In the genomic region with DNA sequence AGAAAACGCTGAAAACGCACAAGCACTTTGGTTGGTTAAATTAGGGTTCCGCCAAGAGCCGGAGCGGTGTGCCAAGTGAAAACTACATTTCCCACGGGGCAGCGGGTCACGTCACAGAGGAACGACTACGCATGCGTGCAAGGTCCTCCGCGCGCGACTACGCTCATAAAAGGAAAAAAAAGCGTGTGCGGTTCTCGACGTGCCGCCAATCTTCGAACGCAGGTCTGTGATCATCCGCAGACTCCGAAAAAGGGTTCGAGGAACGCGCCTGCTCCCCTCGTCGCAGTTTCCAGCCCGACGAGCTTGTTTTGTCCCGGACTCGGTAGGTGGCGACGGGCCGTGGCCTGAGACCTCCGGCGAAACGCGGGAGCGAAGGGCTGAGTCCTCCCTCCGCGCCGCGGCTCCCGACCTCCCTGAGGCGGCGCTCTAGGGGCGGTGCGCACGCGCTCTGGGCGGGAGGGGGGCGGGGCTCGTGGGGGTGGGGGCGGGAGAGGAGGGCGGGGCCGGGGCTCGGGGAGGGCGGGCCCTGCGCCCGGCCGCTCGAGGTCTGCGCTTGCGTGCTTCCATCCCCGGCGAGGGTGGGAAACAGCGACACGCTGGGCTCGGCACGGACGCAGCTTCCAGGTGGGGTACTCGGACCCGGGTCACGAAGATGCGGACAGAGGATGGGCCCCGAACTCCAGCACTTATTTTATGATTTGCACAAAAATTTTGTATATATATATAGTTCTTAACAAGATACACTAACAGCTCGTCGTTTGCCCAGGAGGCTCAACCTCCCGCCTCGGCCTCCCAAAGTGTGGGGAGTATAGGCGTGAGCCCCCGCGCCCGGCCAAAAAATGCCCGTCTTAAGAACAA, we compare ENCODE assay signal across 1 cellular context.
TF ChIP-seq lines count a peak whose summit lies in the region.

Gene SGF29 (plus strand): TSS at position 145 of the 858 bp plus-strand sequence. CDS start 27,150 bp downstream, outside the sequence.

TF ChIP-seq in GM12878, 131 proteins besides CTCF, POLR2A, EP300 and RAD21 (continued from another document and continues in another):
- TF ChIP-seq, protein P1, sequence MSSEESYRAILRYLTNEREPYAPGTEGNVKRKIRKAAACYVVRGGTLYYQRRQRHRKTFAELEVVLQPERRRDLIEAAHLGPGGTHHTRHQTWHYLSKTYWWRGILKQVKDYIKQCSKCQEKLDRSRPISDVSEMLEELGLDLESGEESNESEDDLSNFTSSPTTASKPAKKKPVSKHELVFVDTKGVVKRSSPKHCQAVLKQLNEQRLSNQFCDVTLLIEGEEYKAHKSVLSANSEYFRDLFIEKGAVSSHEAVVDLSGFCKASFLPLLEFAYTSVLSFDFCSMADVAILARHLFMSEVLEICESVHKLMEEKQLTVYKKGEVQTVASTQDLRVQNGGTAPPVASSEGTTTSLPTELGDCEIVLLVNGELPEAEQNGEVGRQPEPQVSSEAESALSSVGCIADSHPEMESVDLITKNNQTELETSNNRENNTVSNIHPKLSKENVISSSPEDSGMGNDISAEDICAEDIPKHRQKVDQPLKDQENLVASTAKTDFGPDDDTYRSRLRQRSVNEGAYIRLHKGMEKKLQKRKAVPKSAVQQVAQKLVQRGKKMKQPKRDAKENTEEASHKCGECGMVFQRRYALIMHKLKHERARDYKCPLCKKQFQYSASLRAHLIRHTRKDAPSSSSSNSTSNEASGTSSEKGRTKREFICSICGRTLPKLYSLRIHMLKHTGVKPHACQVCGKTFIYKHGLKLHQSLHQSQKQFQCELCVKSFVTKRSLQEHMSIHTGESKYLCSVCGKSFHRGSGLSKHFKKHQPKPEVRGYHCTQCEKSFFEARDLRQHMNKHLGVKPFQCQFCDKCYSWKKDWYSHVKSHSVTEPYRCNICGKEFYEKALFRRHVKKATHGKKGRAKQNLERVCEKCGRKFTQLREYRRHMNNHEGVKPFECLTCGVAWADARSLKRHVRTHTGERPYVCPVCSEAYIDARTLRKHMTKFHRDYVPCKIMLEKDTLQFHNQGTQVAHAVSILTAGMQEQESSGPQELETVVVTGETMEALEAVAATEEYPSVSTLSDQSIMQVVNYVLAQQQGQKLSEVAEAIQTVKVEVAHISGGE (CRISPR knock-in tag; IDR thresholded peaks at IDR 0.05), result no peak
- TF ChIP-seq MTA2 (IDR thresholded peaks at IDR 0.05; ENCODE audit: low read depth) (no peak), RELA (IDR thresholded peaks at IDR 0.05; ENCODE audit: borderline replicate concordance, partially characterized antibody) (peak; percentile 83), HDAC2 (IDR thresholded peaks at IDR 0.05) (no peak), BHLHE40 (IDR thresholded peaks at IDR 0.05; ENCODE audit: borderline replicate concordance in 1 of 2, low read depth in 2 of 2, low read length in 1 of 2) (peak in 1 of 2 experiments; percentile 76; a peak in 2 of 4 replicates), BMI1 (IDR thresholded peaks at IDR 0.05; ENCODE audit: borderline replicate concordance) (no peak), STAT3 (IDR thresholded peaks at IDR 0.05; ENCODE audit: low read depth, low read length) (no peak), MYC (IDR thresholded peaks at IDR 0.05; ENCODE audit: insufficient read depth, insufficient read length, insufficient replicate concordance, low read length, severe bottlenecking) (peak; percentile 60), FOXK2 (IDR thresholded peaks at IDR 0.05) (no peak), ATF7 (IDR thresholded peaks at IDR 0.05; ENCODE audit: low read depth) (peak; percentile 67), RAD51 (IDR thresholded peaks at IDR 0.05) (no peak), PRDM15 (CRISPR knock-in tag; IDR thresholded peaks at IDR 0.05) (no peak), YBX1 (IDR thresholded peaks at IDR 0.05) (no peak), PML (IDR thresholded peaks at IDR 0.05; ENCODE audit: low read length) (peak; percentile 92; the same call in 1 of the 2 replicates), EED (IDR thresholded peaks at IDR 0.05; ENCODE audit: low read depth) (no peak), IKZF1 (conservative IDR thresholded peaks at IDR 0.05) (peak; percentile 90), KAT2A (conservative IDR thresholded peaks at IDR 0.05; ENCODE audit: control insufficient read depth, low read depth, low read length) (no peak), CHD2 (IDR thresholded peaks at IDR 0.05; ENCODE audit: borderline replicate concordance, low read depth, low read length) (peak; percentile 74), SMAD5 (IDR thresholded peaks at IDR 0.05; ENCODE audit: low read depth) (peak; percentile 59; the same call in 1 of the 2 replicates), RB1 (IDR thresholded peaks at IDR 0.05; ENCODE audit: borderline replicate concordance) (peak; percentile 97), STAT1 (conservative IDR thresholded peaks at IDR 0.05) (0 out of 2 replicates have a peak, but pooled peaks have one; percentile 18), NR2C2 (IDR thresholded peaks at IDR 0.05; ENCODE audit: borderline replicate concordance, control insufficient read depth, insufficient read length, low read depth) (no peak), MLLT1 (IDR thresholded peaks at IDR 0.05) (no peak), SUZ12 (IDR thresholded peaks at IDR 0.05; ENCODE audit: unreplicated experiment) (no peak), MEF2B (IDR thresholded peaks at IDR 0.05; ENCODE audit: partially characterized antibody, poor library complexity, severe bottlenecking) (no peak), KLF5 (IDR thresholded peaks at IDR 0.05; ENCODE audit: partially characterized antibody) (no peak), JUND (IDR thresholded peaks at IDR 0.05; ENCODE audit: low read depth, low read length) (no peak), ZSCAN29 (IDR thresholded peaks at IDR 0.05) (no peak), GABPA (IDR thresholded peaks at IDR 0.05; ENCODE audit: low read depth) (no peak), ETV6 (conservative IDR thresholded peaks at IDR 0.05 in 1 of 2, IDR thresholded peaks at IDR 0.05 in 1 of 2; ENCODE audit: borderline replicate concordance in 1 of 2, low read depth in 1 of 2) (no peak)
- TF ChIP-seq, protein P2, sequence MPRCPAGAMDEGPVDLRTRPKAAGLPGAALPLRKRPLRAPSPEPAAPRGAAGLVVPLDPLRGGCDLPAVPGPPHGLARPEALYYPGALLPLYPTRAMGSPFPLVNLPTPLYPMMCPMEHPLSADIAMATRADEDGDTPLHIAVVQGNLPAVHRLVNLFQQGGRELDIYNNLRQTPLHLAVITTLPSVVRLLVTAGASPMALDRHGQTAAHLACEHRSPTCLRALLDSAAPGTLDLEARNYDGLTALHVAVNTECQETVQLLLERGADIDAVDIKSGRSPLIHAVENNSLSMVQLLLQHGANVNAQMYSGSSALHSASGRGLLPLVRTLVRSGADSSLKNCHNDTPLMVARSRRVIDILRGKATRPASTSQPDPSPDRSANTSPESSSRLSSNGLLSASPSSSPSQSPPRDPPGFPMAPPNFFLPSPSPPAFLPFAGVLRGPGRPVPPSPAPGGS (IDR thresholded peaks at IDR 0.05; ENCODE audit: borderline replicate concordance, insufficient read depth, low read depth, low read length, poor library complexity, severe bottlenecking), result no peak
- TF ChIP-seq, protein P3, sequence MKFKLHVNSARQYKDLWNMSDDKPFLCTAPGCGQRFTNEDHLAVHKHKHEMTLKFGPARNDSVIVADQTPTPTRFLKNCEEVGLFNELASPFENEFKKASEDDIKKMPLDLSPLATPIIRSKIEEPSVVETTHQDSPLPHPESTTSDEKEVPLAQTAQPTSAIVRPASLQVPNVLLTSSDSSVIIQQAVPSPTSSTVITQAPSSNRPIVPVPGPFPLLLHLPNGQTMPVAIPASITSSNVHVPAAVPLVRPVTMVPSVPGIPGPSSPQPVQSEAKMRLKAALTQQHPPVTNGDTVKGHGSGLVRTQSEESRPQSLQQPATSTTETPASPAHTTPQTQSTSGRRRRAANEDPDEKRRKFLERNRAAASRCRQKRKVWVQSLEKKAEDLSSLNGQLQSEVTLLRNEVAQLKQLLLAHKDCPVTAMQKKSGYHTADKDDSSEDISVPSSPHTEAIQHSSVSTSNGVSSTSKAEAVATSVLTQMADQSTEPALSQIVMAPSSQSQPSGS (IDR thresholded peaks at IDR 0.05; ENCODE audit: low read length), result no peak
- TF ChIP-seq, protein P4, sequence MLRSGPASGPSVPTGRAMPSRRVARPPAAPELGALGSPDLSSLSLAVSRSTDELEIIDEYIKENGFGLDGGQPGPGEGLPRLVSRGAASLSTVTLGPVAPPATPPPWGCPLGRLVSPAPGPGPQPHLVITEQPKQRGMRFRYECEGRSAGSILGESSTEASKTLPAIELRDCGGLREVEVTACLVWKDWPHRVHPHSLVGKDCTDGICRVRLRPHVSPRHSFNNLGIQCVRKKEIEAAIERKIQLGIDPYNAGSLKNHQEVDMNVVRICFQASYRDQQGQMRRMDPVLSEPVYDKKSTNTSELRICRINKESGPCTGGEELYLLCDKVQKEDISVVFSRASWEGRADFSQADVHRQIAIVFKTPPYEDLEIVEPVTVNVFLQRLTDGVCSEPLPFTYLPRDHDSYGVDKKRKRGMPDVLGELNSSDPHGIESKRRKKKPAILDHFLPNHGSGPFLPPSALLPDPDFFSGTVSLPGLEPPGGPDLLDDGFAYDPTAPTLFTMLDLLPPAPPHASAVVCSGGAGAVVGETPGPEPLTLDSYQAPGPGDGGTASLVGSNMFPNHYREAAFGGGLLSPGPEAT (IDR thresholded peaks at IDR 0.05; ENCODE audit: low read depth), result 0 out of 2 replicates have a peak, but pooled peaks have one; percentile 38
- TF ChIP-seq, protein P5, sequence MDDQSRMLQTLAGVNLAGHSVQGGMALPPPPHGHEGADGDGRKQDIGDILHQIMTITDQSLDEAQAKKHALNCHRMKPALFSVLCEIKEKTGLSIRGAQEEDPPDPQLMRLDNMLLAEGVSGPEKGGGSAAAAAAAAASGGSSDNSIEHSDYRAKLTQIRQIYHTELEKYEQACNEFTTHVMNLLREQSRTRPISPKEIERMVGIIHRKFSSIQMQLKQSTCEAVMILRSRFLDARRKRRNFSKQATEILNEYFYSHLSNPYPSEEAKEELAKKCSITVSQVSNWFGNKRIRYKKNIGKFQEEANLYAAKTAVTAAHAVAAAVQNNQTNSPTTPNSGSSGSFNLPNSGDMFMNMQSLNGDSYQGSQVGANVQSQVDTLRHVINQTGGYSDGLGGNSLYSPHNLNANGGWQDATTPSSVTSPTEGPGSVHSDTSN (IDR thresholded peaks at IDR 0.05; ENCODE audit: insufficient replicate concordance, low read depth, low read length), result peak; percentile 6
- TF ChIP-seq, protein P6, sequence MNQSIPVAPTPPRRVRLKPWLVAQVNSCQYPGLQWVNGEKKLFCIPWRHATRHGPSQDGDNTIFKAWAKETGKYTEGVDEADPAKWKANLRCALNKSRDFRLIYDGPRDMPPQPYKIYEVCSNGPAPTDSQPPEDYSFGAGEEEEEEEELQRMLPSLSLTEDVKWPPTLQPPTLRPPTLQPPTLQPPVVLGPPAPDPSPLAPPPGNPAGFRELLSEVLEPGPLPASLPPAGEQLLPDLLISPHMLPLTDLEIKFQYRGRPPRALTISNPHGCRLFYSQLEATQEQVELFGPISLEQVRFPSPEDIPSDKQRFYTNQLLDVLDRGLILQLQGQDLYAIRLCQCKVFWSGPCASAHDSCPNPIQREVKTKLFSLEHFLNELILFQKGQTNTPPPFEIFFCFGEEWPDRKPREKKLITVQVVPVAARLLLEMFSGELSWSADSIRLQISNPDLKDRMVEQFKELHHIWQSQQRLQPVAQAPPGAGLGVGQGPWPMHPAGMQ (IDR thresholded peaks at IDR 0.05; ENCODE audit: borderline replicate concordance), result peak; percentile 28; the same call in 1 of the 2 replicates
